ENCODE assay signal across 8 cellular contexts in genomic region chr17:34306466-34306865, GRCh38. TPM values are rescaled to one million over a fixed set of nuclear protein-coding genes. Genes with fewer than 3 reads are reported as not detected.
DNase-seq lines count a peak whose midpoint lies in the region; ATAC-seq, FAIRE-seq and TF ChIP-seq lines count a peak whose summit lies in the region.

No MANE protein-coding gene starts in this region.

- no peaks in the 10 kb centered on the region for H3K4me1 ChIP-seq in endothelial cell of umbilical vein (ENCODE audit: control insufficient read depth, extremely low read depth, insufficient read depth, low read length)
- no peaks in the 10 kb centered on the region for H3K4me1 ChIP-seq in trophoblast cell (ENCODE audit: control insufficient read depth in 1 of 2, insufficient read depth in 2 of 2, low read length in 2 of 2)

- no peak for TF ChIP-seq POLR2A in endothelial cell of umbilical vein (IDR thresholded peaks at IDR 0.05; ENCODE audit: low read depth, low read length)

- H3K9me3 ChIP-seq in endothelial cell of umbilical vein (replicated peaks; ENCODE audit: control insufficient read depth, insufficient read depth, low read length) (no peaks in the 10 kb centered on the region), trophoblast cell (ENCODE audit: insufficient read depth, low read depth, low read length) (no peaks in the 10 kb centered on the region)

- no peaks in the 10 kb centered on the region for H3K9me1 ChIP-seq in endothelial cell of umbilical vein (replicated peaks; ENCODE audit: control insufficient read depth, extremely low read depth, insufficient read depth, low read length)

- H2BK120ac ChIP-seq in trophoblast cell (ENCODE audit: insufficient read depth, low read length, poor library complexity): no peak overlapping the region

- H2AFZ ChIP-seq in endothelial cell of umbilical vein (ENCODE audit: low read depth, low read length): no peak overlapping the region
- no peak overlapping the region for H2AFZ ChIP-seq in trophoblast cell (ENCODE audit: insufficient read depth, low read length, poor library complexity)

- no peaks in the 10 kb centered on the region for H4K20me1 ChIP-seq in endothelial cell of umbilical vein (replicated peaks; ENCODE audit: control insufficient read depth, extremely low read depth, insufficient read depth, low read length)

- no peak overlapping the region for H3K4ac ChIP-seq in trophoblast cell (ENCODE audit: low read depth, low read length)

- H3K27ac ChIP-seq in endothelial cell of umbilical vein (ENCODE audit: insufficient read depth, low read depth, low read length) (no peak overlapping the region), trophoblast cell (ENCODE audit: low read depth, low read length) (no peak overlapping the region)

- H3K79me2 ChIP-seq in endothelial cell of umbilical vein (ENCODE audit: control insufficient read depth, insufficient read depth, low read length) (no peaks in the 10 kb centered on the region), trophoblast cell (ENCODE audit: control insufficient read depth, insufficient read depth, low read length, poor library complexity) (no peaks in the 10 kb centered on the region)

- no peak overlapping the region for H4K91ac ChIP-seq in trophoblast cell (ENCODE audit: low read depth, low read length)

- peak; percentile 91 for FAIRE-seq in endothelial cell of umbilical vein (lab: Jason Lieb, UNC)

- dilution Hi-C loops in endothelial cell of umbilical vein (cut with MboI; ENCODE audit: extremely low pct_ligation_motif_present, low sequenced_read_pairs): loop anchor here (25.0 kb wide), 1 partner anchor 94 kb away; no protein-coding TSS in a partner anchor

- DNase-seq in AG10803 (ENCODE audit: low read depth): peak; percentile 75
- peak; percentile 47 for DNase-seq in NCI-H748 (lab: John Stamatoyannopoulos, UW; ENCODE audit: unreplicated experiment)
- peak; percentile 75 for DNase-seq in endothelial cell of umbilical vein (ENCODE audit: low read depth, low spot score)
- DNase-seq in lung microvascular endothelial cell (ENCODE audit: low read depth in 2 of 2): peak; percentile 57 to 65
- DNase-seq in trophoblast cell: no peak
- DNase-seq in SHP77 treated with DMSO at 0.1 percent for 48 hours (lab: John Stamatoyannopoulos, UW): no peak

- H3K27me3 ChIP-seq in endothelial cell of umbilical vein (ENCODE audit: control insufficient read depth in 2 of 2, insufficient read depth in 2 of 2, low read length in 2 of 2): peaks cover 15% of the 10 kb centered on the region in 2 experiments
- no peaks in the 10 kb centered on the region for H3K27me3 ChIP-seq in trophoblast cell (ENCODE audit: insufficient read depth, low read length)

- CTCF ChIA-PET in endothelial cell of umbilical vein (lab: Charles Lee): interaction anchor here (0.6 to 11.1 kb wide), 36 partner anchors 10 to 138 kb away, joined by 3 to 202 read pairs (median 5); partner anchors contain the start of genes CCL1, CCL13, CCL2 and CCL7

- TF ChIP-seq CTCF in AG10803 (conservative IDR thresholded peaks at IDR 0.05; ENCODE audit: low read length): peak; percentile 69
- TF ChIP-seq CTCF in endothelial cell of umbilical vein (IDR thresholded peaks at IDR 0.05; ENCODE audit: extremely low read depth in 1 of 2, insufficient read depth in 1 of 2, low read depth in 1 of 2, low read length in 2 of 2): peak; percentile 46 to 57

- BruUV-seq in endothelial cell of umbilical vein (replicated peaks; lab: Mats Ljungman, UMichigan): no TSS peak

- H3K9ac ChIP-seq in endothelial cell of umbilical vein (replicated peaks; ENCODE audit: extremely low read depth, insufficient read depth, low read length): no peak overlapping the region
- no peak overlapping the region for H3K9ac ChIP-seq in trophoblast cell (ENCODE audit: low read length)

- H3K36me3 ChIP-seq in endothelial cell of umbilical vein (ENCODE audit: control insufficient read depth in 2 of 2, extremely low read depth in 1 of 2, insufficient read depth in 2 of 2, low read length in 2 of 2) (no peaks in the 10 kb centered on the region), trophoblast cell (ENCODE audit: control insufficient read depth in 1 of 2, insufficient read depth in 2 of 2, low read length in 2 of 2) (no peaks in the 10 kb centered on the region)

- no CpG with 5 or more reads among the region's 3 CpGs for WGBS in trophoblast cell (ENCODE audit: extremely low coverage, insufficient coverage, insufficient read length)

- ATAC-seq in GM21528 (IDR thresholded peaks at IDR 0.05; ENCODE audit: low FRiP score, unreplicated experiment) (no peak), GM19395 (IDR thresholded peaks at IDR 0.05; ENCODE audit: unreplicated experiment) (no peak)

- intact Hi-C loops in endothelial cell of umbilical vein (cut with micrococcal nuclease): loop anchor here (1.0 kb wide), 6 partner anchors 47 to 135 kb away; no protein-coding TSS in a partner anchor

- H3K23ac ChIP-seq in trophoblast cell (ENCODE audit: low read length): no peak overlapping the region

- H2AK5ac ChIP-seq in trophoblast cell (ENCODE audit: low read length): no peak overlapping the region

- no peak overlapping the region for H3K4me2 ChIP-seq in endothelial cell of umbilical vein (ENCODE audit: insufficient read depth, low read length)
- H3K4me2 ChIP-seq in trophoblast cell (ENCODE audit: low read length): no peak overlapping the region

- no peak overlapping the region for H4K12ac ChIP-seq in trophoblast cell (ENCODE audit: low read depth, low read length)

- H3K18ac ChIP-seq in trophoblast cell (ENCODE audit: low read length): no peak overlapping the region

- H3K4me3 ChIP-seq in AG10803 (ENCODE audit: low read length) (no peak overlapping the region), endothelial cell of umbilical vein (replicated peaks in 1 of 3; ENCODE audit: insufficient read depth in 1 of 3, low read depth in 1 of 3, low read length in 3 of 3) (no peak overlapping the region), trophoblast cell (ENCODE audit: low read depth, low read length) (no peak overlapping the region)

- H3K14ac ChIP-seq in trophoblast cell (ENCODE audit: low read length): no peak overlapping the region

- H2BK12ac ChIP-seq in trophoblast cell (ENCODE audit: low read length): no peak overlapping the region

- H4K8ac ChIP-seq in trophoblast cell (ENCODE audit: low read depth, low read length): no peak overlapping the region

- H3K79me1 ChIP-seq in trophoblast cell (ENCODE audit: low read length): no peaks in the 10 kb centered on the region

- H2BK5ac ChIP-seq in trophoblast cell (ENCODE audit: low read depth, low read length, poor library complexity): no peak overlapping the region

- POLR2A ChIA-PET in endothelial cell of umbilical vein (lab: Charles Lee): interaction anchor here (1.2 kb wide), 1 partner anchor 106 kb away, joined by 3 read pairs; no protein-coding TSS in a partner anchor

RNA-seq across cellular contexts. Expression of gene CCL8, which starts 12.8 kb away (rescaled TPM):
- not detected in 2 replicates for total RNA-seq in endothelial cell of umbilical vein
- polyA plus RNA-seq in endothelial cell of umbilical vein: not detected in 2 replicates
- polyA plus RNA-seq in endothelial cell of umbilical vein (2011; cell fraction: cytosol; rRNA removed): not detected in 2 replicates
- polyA plus RNA-seq in endothelial cell of umbilical vein (2011; cell fraction: nucleus; rRNA removed): not detected in 2 replicates
- polyA plus RNA-seq in endothelial cell of umbilical vein (2012): not detected in 2 replicates
- polyA minus RNA-seq in endothelial cell of umbilical vein: not detected in 2 replicates
- polyA minus RNA-seq in endothelial cell of umbilical vein (2011; cell fraction: cytosol; rRNA and poly(A)+ RNA removed): not detected
- polyA minus RNA-seq in endothelial cell of umbilical vein (2011; cell fraction: nucleus; rRNA and poly(A)+ RNA removed): not detected in 2 replicates
- total RNA-seq in lung microvascular endothelial cell: not detected in 2 replicates
- polyA plus RNA-seq in trophoblast cell (2013): not detected in 2 replicates

RNA-seq across cellular contexts. Expression of gene CCL11, which starts 20.9 kb away (rescaled TPM):
- total RNA-seq in endothelial cell of umbilical vein (not detected in 2 replicates), lung microvascular endothelial cell (not detected in 2 replicates)
- not detected in 2 replicates for polyA plus RNA-seq in endothelial cell of umbilical vein
- polyA plus RNA-seq in endothelial cell of umbilical vein (2011; cell fraction: cytosol; rRNA removed): not detected in 2 replicates
- polyA plus RNA-seq in endothelial cell of umbilical vein (2011; cell fraction: nucleus; rRNA removed): not detected in 2 replicates
- not detected in 2 replicates for polyA plus RNA-seq in endothelial cell of umbilical vein (2012)
- polyA minus RNA-seq in endothelial cell of umbilical vein: not detected in 2 replicates
- not detected for polyA minus RNA-seq in endothelial cell of umbilical vein (2011; cell fraction: cytosol; rRNA and poly(A)+ RNA removed)
- polyA minus RNA-seq in endothelial cell of umbilical vein (2011; cell fraction: nucleus; rRNA and poly(A)+ RNA removed): not detected in 2 replicates
- polyA plus RNA-seq in trophoblast cell (2013): not detected in 2 replicates

RNA-seq across cellular contexts. Expression of gene CCL7, which starts 36.4 kb away (rescaled TPM):
- total RNA-seq in endothelial cell of umbilical vein: not detected in 2 replicates
- polyA plus RNA-seq in endothelial cell of umbilical vein: 0.25 and 0.76 TPM in 2 replicates
- 0.86 and 0.88 TPM in 2 replicates for polyA plus RNA-seq in endothelial cell of umbilical vein (2011; cell fraction: cytosol; rRNA removed)
- polyA plus RNA-seq in endothelial cell of umbilical vein (2011; cell fraction: nucleus; rRNA removed): not detected in 2 replicates
- 0.86 and 1.3 TPM in 2 replicates for polyA plus RNA-seq in endothelial cell of umbilical vein (2012)
- polyA minus RNA-seq in endothelial cell of umbilical vein: 0.59 TPM in 1 of 2 replicates, not detected in the other
- not detected for polyA minus RNA-seq in endothelial cell of umbilical vein (2011; cell fraction: cytosol; rRNA and poly(A)+ RNA removed)
- not detected in 2 replicates for polyA minus RNA-seq in endothelial cell of umbilical vein (2011; cell fraction: nucleus; rRNA and poly(A)+ RNA removed)
- not detected in 2 replicates for total RNA-seq in lung microvascular endothelial cell
- not detected in 2 replicates for polyA plus RNA-seq in trophoblast cell (2013)

RNA-seq across cellular contexts. Expression of gene CCL13, which starts 49.8 kb away (rescaled TPM):
- total RNA-seq in endothelial cell of umbilical vein (not detected in 2 replicates), lung microvascular endothelial cell (not detected in 2 replicates)
- not detected in 2 replicates for polyA plus RNA-seq in endothelial cell of umbilical vein
- polyA plus RNA-seq in endothelial cell of umbilical vein (2011; cell fraction: cytosol; rRNA removed): not detected in 2 replicates
- polyA plus RNA-seq in endothelial cell of umbilical vein (2011; cell fraction: nucleus; rRNA removed): not detected in 2 replicates
- not detected in 2 replicates for polyA plus RNA-seq in endothelial cell of umbilical vein (2012)
- polyA minus RNA-seq in endothelial cell of umbilical vein: not detected in 2 replicates
- polyA minus RNA-seq in endothelial cell of umbilical vein (2011; cell fraction: cytosol; rRNA and poly(A)+ RNA removed): not detected
- polyA minus RNA-seq in endothelial cell of umbilical vein (2011; cell fraction: nucleus; rRNA and poly(A)+ RNA removed): not detected in 2 replicates
- polyA plus RNA-seq in trophoblast cell (2013): 0.15 TPM in 1 of 2 replicates, not detected in the other

RNA-seq across cellular contexts. Expression of gene CCL2, which starts 51.4 kb away (rescaled TPM):
- total RNA-seq in endothelial cell of umbilical vein: 160 and 238 TPM in 2 replicates
- polyA plus RNA-seq in endothelial cell of umbilical vein: 599 and 714 TPM in 2 replicates
- 413 and 493 TPM in 2 replicates for polyA plus RNA-seq in endothelial cell of umbilical vein (2011; cell fraction: cytosol; rRNA removed)
- polyA plus RNA-seq in endothelial cell of umbilical vein (2011; cell fraction: nucleus; rRNA removed): 397 and 484 TPM in 2 replicates
- polyA plus RNA-seq in endothelial cell of umbilical vein (2012): 183 and 266 TPM in 2 replicates
- 466 and 572 TPM in 2 replicates for polyA minus RNA-seq in endothelial cell of umbilical vein
- not detected for polyA minus RNA-seq in endothelial cell of umbilical vein (2011; cell fraction: cytosol; rRNA and poly(A)+ RNA removed)
- polyA minus RNA-seq in endothelial cell of umbilical vein (2011; cell fraction: nucleus; rRNA and poly(A)+ RNA removed): 227 and 262 TPM in 2 replicates
- 75.8 and 137 TPM in 2 replicates for total RNA-seq in lung microvascular endothelial cell
- polyA plus RNA-seq in trophoblast cell (2013): 6.7 and 6.8 TPM in 2 replicates

Comparison
In these comparisons a context has a peak if more than half of its experiments do, and no peak if none do; other contexts are left out.
1. DNase-seq: peak in AG10803 (single experiment), NCI-H748 (single experiment), endothelial cell of umbilical vein (single experiment) and lung microvascular endothelial cell (2 of 2); none in trophoblast cell (0 of 2) and SHP77 treated with DMSO at 0.1 percent for 48 hours (single experiment).